In genomic region chr7:151404216-151405011, GRCh38 we compare ENCODE assay signal across 13 cellular contexts. TPM values are rescaled to one million over a fixed set of nuclear protein-coding genes. Genes with fewer than 3 reads are reported as not detected.
DNase-seq lines count a peak whose midpoint lies in the region; ATAC-seq and TF ChIP-seq lines count a peak whose summit lies in the region.
"Had no signal": no experiment of that assay in that cellular context is flagged by ENCODE, and none has a peak within 500 bp of the region (broad histone marks: within the 10 kb centered on the region; RNA-seq: fewer than 3 reads in every experiment).

No MANE protein-coding gene starts in this region.

- DNase-seq in EL (peak; percentile 19), RWPE2 (ENCODE audit: low spot score) (no peak), fibroblast of villous mesenchyme (ENCODE audit: low read depth) (peak; percentile 92), NCI-H82 treated with DMSO at 0.1 percent for 48 hours (lab: John Stamatoyannopoulos, UW; ENCODE audit: unreplicated experiment) (no peak), NCI-H1436 treated with DMSO at 0.1 percent for 48 hours (lab: John Stamatoyannopoulos, UW) (no peak), NOMO-1 (lab: John Stamatoyannopoulos, UW; ENCODE audit: unreplicated experiment in 2 of 2) (no peak)
- DNase-seq in T-helper 2 cell treated with Interferon-gamma antibody and Interleukin-4, amounts not matched to agents 5 μg/mL and 100 μg/mL, for 36 hours (ENCODE audit: low spot score): no peak
- DNase-seq: amniotic stem cell, heart right ventricle, NCI-H2081, WERI-Rb-1 had no signal

- ATAC-seq in RWPE2 (ENCODE audit: low read depth): peak; percentile 71

- H3K27ac ChIP-seq in RWPE2 (ENCODE audit: poor library complexity, severe bottlenecking) (no peak overlapping the region), parathyroid adenoma (peak overlapping the region; percentile 99)
- H3K27ac ChIP-seq: heart right ventricle, psoas muscle, WERI-Rb-1 had no signal

- H3K36me3 ChIP-seq in RWPE2 (ENCODE audit: low read depth): no peaks in the 10 kb centered on the region
- no peaks in the 10 kb centered on the region for H3K36me3 ChIP-seq in parathyroid adenoma (ENCODE audit: control insufficient read depth, insufficient read depth, low read length)
- H3K36me3 ChIP-seq: heart right ventricle, WERI-Rb-1 had no signal

- no peak overlapping the region for H3K4me3 Mint-ChIP-seq in T-helper 2 cell treated with Interferon-gamma antibody and Interleukin-4, amounts not matched to agents 5 μg/mL and 100 μg/mL, for 36 hours

- peak overlapping the region; percentile 41 for H2AFZ ChIP-seq in parathyroid adenoma

- peaks cover 5% of the 10 kb centered on the region for H3K4me1 Mint-ChIP-seq in T-helper 2 cell treated with Interferon-gamma antibody and Interleukin-4, amounts not matched to agents 5 μg/mL and 100 μg/mL, for 36 hours (ENCODE audit: low read depth)

- H3K36me3 Mint-ChIP-seq in T-helper 2 cell treated with Interferon-gamma antibody and Interleukin-4, amounts not matched to agents 5 μg/mL and 100 μg/mL, for 36 hours (ENCODE audit: low read depth): no peaks in the 10 kb centered on the region

- H3K4me3 ChIP-seq in RWPE2 (ENCODE audit: severe bottlenecking) (no peak overlapping the region), fibroblast of villous mesenchyme (ENCODE audit: low read depth, low read length) (no peak overlapping the region), parathyroid adenoma (ENCODE audit: low read depth, low read length) (peak overlapping the region; percentile 39)
- H3K4me3 ChIP-seq: heart right ventricle, psoas muscle had no signal

- peak overlapping the region; percentile 68 for H3K4me2 ChIP-seq in parathyroid adenoma (ENCODE audit: low read length)

- H3K4me1 ChIP-seq in RWPE2 (ENCODE audit: insufficient read depth, poor library complexity, severe bottlenecking) (no peaks in the 10 kb centered on the region), parathyroid adenoma (peaks cover 83% of the 10 kb centered on the region)
- H3K4me1 ChIP-seq: psoas muscle had no signal

- TF ChIP-seq CTCF in RWPE2 (IDR thresholded peaks at IDR 0.05; ENCODE audit: poor library complexity, severe bottlenecking) (no peak), fibroblast of villous mesenchyme (IDR thresholded peaks at IDR 0.05; ENCODE audit: insufficient read depth, low read depth, low read length) (no peak), parathyroid adenoma (IDR thresholded peaks at IDR 0.05) (no peak)

- peak overlapping the region; percentile 31 for H3K9ac ChIP-seq in parathyroid adenoma

- peaks cover 2% of the 10 kb centered on the region for H3K79me2 ChIP-seq in parathyroid adenoma

- H3K27me3 ChIP-seq in RWPE2 (ENCODE audit: insufficient read depth, poor library complexity, severe bottlenecking) (peaks cover 11% of the 10 kb centered on the region), parathyroid adenoma (ENCODE audit: control insufficient read depth, insufficient read depth, low read length) (no peaks in the 10 kb centered on the region)

- H3K27ac Mint-ChIP-seq in T-helper 2 cell treated with Interferon-gamma antibody and Interleukin-4, amounts not matched to agents 5 μg/mL and 100 μg/mL, for 36 hours: no peak overlapping the region

- H3K9me3 ChIP-seq in RWPE2 (ENCODE audit: severe bottlenecking): no peaks in the 10 kb centered on the region
- no peaks in the 10 kb centered on the region for H3K9me3 ChIP-seq in parathyroid adenoma (ENCODE audit: control insufficient read depth, low read length)
- H3K9me3 ChIP-seq: heart right ventricle, psoas muscle had no signal

- H3K9me3 Mint-ChIP-seq in T-helper 2 cell treated with Interferon-gamma antibody and Interleukin-4, amounts not matched to agents 5 μg/mL and 100 μg/mL, for 36 hours: no peaks in the 10 kb centered on the region

- peaks cover 19% of the 10 kb centered on the region for H3K27me3 Mint-ChIP-seq in T-helper 2 cell treated with Interferon-gamma antibody and Interleukin-4, amounts not matched to agents 5 μg/mL and 100 μg/mL, for 36 hours (ENCODE audit: low read depth)

RNA-seq across cellular contexts. Expression of gene WDR86, which starts 5.4 kb away (rescaled TPM):
- 0.32 and 1.3 TPM in 2 replicates for total RNA-seq in fibroblast of villous mesenchyme

RNA-seq across cellular contexts. Expression of gene CRYGN, which starts 35.5 kb away (rescaled TPM):
- under 0.01 TPM in 1 of 2 replicates, not detected in the other for total RNA-seq in fibroblast of villous mesenchyme

Comparison
In these comparisons a context has a peak if more than half of its experiments do, and no peak if none do; other contexts are left out.
1. DNase-seq: peak in EL (single experiment) and fibroblast of villous mesenchyme (single experiment); none in RWPE2 (single experiment), NCI-H82 treated with DMSO at 0.1 percent for 48 hours (single experiment), T-helper 2 cell treated with Interferon-gamma antibody and Interleukin-4, amounts not matched to agents 5 μg/mL and 100 μg/mL, for 36 hours (single experiment), NCI-H1436 treated with DMSO at 0.1 percent for 48 hours (single experiment) and NOMO-1 (0 of 2).